In genomic region chr4:6992728-6993655, GRCh38 we compare ENCODE assay signal across 10 cellular contexts. TPM values are rescaled to one million over a fixed set of nuclear protein-coding genes. Genes with fewer than 3 reads are reported as not detected.
DNase-seq lines count a peak whose midpoint lies in the region; ATAC-seq, FAIRE-seq and TF ChIP-seq lines count a peak whose summit lies in the region.
"Had no signal": no experiment of that assay in that cellular context is flagged by ENCODE, and none has a peak within 500 bp of the region (broad histone marks: within the 10 kb centered on the region; RNA-seq: fewer than 3 reads in every experiment).

No MANE protein-coding gene starts in this region.

- peaks cover 4% of the 10 kb centered on the region for H3K36me3 Mint-ChIP-seq in T-helper 17 cell (ENCODE audit: low read depth)
- peaks cover 14% of the 10 kb centered on the region for H3K36me3 Mint-ChIP-seq in memory B cell

- H3K4me3 ChIP-seq in BLaER1 treated with 17β-estradiol and CSF1 and Interleukin-3, amounts not matched to agents 10 nM and 100 nM: no peak overlapping the region

- H3K9me3 ChIP-seq in BLaER1 treated with 17β-estradiol and CSF1 and Interleukin-3, amounts not matched to agents 10 nM and 100 nM (replicated peaks in 1 of 11): no peaks in the 10 kb centered on the region
- H3K9me3 ChIP-seq in T-helper 17 cell (ENCODE audit: control insufficient read depth, low read length, poor library complexity, severe bottlenecking): no peaks in the 10 kb centered on the region

- no peaks in the 10 kb centered on the region for H3K9me3 Mint-ChIP-seq in memory B cell

- H3K4me2 ChIP-seq in BLaER1 treated with 17β-estradiol and CSF1 and Interleukin-3, amounts not matched to agents 10 nM and 100 nM: peak overlapping the region; percentile 58 to 98 (median 95); a peak in 18 of 22 replicates

- H3K27me3 ChIP-seq in BLaER1 treated with 17β-estradiol and CSF1 and Interleukin-3, amounts not matched to agents 10 nM and 100 nM: no peaks in the 10 kb centered on the region

- H3K27me3 Mint-ChIP-seq in T-helper 17 cell (no peaks in the 10 kb centered on the region), memory B cell (no peaks in the 10 kb centered on the region)
- H3K27me3 Mint-ChIP-seq: naive thymus-derived CD4-positive, alpha-beta T cell had no signal

- ATAC-seq in T-helper 17 cell: no peak
- ATAC-seq in memory B cell (ENCODE audit: low read depth): peak; percentile 88
- ATAC-seq: naive thymus-derived CD4-positive, alpha-beta T cell had no signal

- TF ChIP-seq POLR2A in H54 (IDR thresholded peaks at IDR 0.05; ENCODE audit: low read depth, low read length): no peak

- H4K20me1 ChIP-seq in BLaER1 treated with 17β-estradiol and CSF1 and Interleukin-3, amounts not matched to agents 10 nM and 100 nM: peaks cover 75 to 100% (median 98%) of the 10 kb centered on the region in 11 experiments

- H3K4me1 Mint-ChIP-seq in T-helper 17 cell: peaks cover 32% of the 10 kb centered on the region
- H3K4me1 Mint-ChIP-seq in memory B cell: peaks cover 32% of the 10 kb centered on the region

- peak; percentile 35 for DNase-seq in H54 (ENCODE audit: insufficient read length, low spot score)
- no peak for DNase-seq in T-helper 17 cell
- DNase-seq in memory B cell (ENCODE audit: low spot score in 2 of 2): no peak
- no peak for DNase-seq in AG08395 (ENCODE audit: low spot score)
- no peak for DNase-seq in MV-4-11 (lab: John Stamatoyannopoulos, UW)
- DNase-seq in stimulated activated naive CD4-positive, alpha-beta T cell (lab: John Stamatoyannopoulos, UW): no peak
- no peak for DNase-seq in amygdala (lab: John Stamatoyannopoulos, UW)
- DNase-seq: naive thymus-derived CD4-positive, alpha-beta T cell; Right ventricle myocardium superior had no signal

- H3K4me1 ChIP-seq in BLaER1 treated with 17β-estradiol and CSF1 and Interleukin-3, amounts not matched to agents 10 nM and 100 nM: peaks cover 54 to 66% (median 57%) of the 10 kb centered on the region in 10 experiments

- peaks cover 84 to 97% (median 88%) of the 10 kb centered on the region in 11 experiments for H3K36me3 ChIP-seq in BLaER1 treated with 17β-estradiol and CSF1 and Interleukin-3, amounts not matched to agents 10 nM and 100 nM

- no peak for FAIRE-seq in H54 (lab: Jason Lieb, UNC)

- no peak overlapping the region for H3K4me3 Mint-ChIP-seq in T-helper 17 cell
- peak overlapping the region; percentile 34 for H3K4me3 Mint-ChIP-seq in memory B cell

- H3K27ac Mint-ChIP-seq in T-helper 17 cell (peak overlapping the region; percentile 85), memory B cell (peak overlapping the region; percentile 88)

- peak overlapping the region in 2 of 11 experiments; percentile 29 to 68; a peak in 2 of 22 replicates for H3K27ac ChIP-seq in BLaER1 treated with 17β-estradiol and CSF1 and Interleukin-3, amounts not matched to agents 10 nM and 100 nM

- peak overlapping the region in 2 of 11 experiments; percentile 28 to 36; a peak in 4 of 22 replicates for H3K9ac ChIP-seq in BLaER1 treated with 17β-estradiol and CSF1 and Interleukin-3, amounts not matched to agents 10 nM and 100 nM

RNA-seq across cellular contexts. Expression of gene TADA2B, which starts 50.2 kb away (rescaled TPM):
- 10 to 100 TPM; 31.8 to 40.9 TPM for total RNA-seq in T-helper 17 cell
